25 cellular contexts compared by ENCODE assay signal in the genomic region with DNA sequence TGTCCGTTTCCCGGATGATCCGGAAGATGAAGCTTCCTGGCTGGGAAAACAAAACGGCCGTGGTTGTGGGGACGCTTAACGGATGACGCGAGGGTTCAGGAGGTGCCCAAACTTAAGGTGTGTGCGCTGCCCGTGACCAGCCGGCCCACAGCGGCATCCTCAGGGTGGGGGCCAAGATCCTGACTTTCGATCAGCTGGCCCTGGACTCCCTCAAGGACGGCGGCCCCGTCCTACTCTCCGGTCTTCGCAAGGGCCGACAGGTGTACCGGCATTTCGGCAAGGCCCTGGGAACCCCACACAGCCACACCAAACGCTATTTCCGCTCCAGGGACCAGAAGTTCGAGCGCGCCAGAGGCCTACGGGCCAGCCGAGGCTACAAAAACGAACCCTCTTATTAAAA. TPM values are rescaled to one million over a fixed set of nuclear protein-coding genes. Genes with fewer than 3 reads are reported as not detected.
"Had no signal": no experiment of that assay in that cellular context is flagged by ENCODE, and none has a peak within 500 bp of the region (broad histone marks: within the 10 kb centered on the region; RNA-seq: fewer than 3 reads in every experiment).

No MANE protein-coding gene starts in this region.

- H3K4me1 ChIP-seq: parathyroid adenoma had no signal

- H3K36me3 ChIP-seq: esophagus squamous epithelium, left ventricle myocardium inferior, neural progenitor cell, right lobe of liver, thyroid gland, uterus had no signal

- DNase-seq: cerebellar nuclear complex; effector memory CD8-positive, alpha-beta T cell; esophagus squamous epithelium; foreskin fibroblast; immature natural killer cell; left cardiac atrium; left ventricle myocardium inferior; naive thymus-derived CD4-positive, alpha-beta T cell; psoas muscle; retina; stimulated activated CD4-positive, alpha-beta T cell treated with anti-CD3 and anti-CD28 coated beads, Interleukin-2, amount 100 ng/mL, for 24 hours; stimulated activated CD4-positive, alpha-beta T cell treated with anti-CD3 and anti-CD28 coated beads, Interleukin-4, amount 100 ng/mL, for 4 hours; stimulated activated naive CD4-positive, alpha-beta T cell treated with Interleukin-2 at 50 U/mL for 16 hours; thyroid gland; uterus had no signal

- H3K9ac ChIP-seq: neural progenitor cell, parathyroid adenoma had no signal

- H3K79me2 ChIP-seq: parathyroid adenoma had no signal

- H3K9me3 ChIP-seq: esophagus squamous epithelium, left ventricle myocardium inferior, psoas muscle, right lobe of liver, thyroid gland, uterus had no signal

- ATAC-seq: effector memory CD8-positive, alpha-beta T cell; left cardiac atrium; naive thymus-derived CD4-positive, alpha-beta T cell; psoas muscle; right lobe of liver had no signal

- H3K27me3 ChIP-seq: esophagus squamous epithelium, right lobe of liver, thyroid gland, uterus had no signal

- H3K27ac ChIP-seq: esophagus squamous epithelium, left ventricle myocardium inferior, neural progenitor cell, parathyroid adenoma, psoas muscle, right lobe of liver, thyroid gland, uterus had no signal

- H3K4me2 ChIP-seq: neural progenitor cell had no signal

- H3K4me3 ChIP-seq: esophagus squamous epithelium, left ventricle myocardium inferior, neural progenitor cell, psoas muscle, right lobe of liver, thyroid gland, uterus had no signal

RNA-seq across cellular contexts. Expression of a gene that starts 1.1 kb away (rescaled TPM):
- total RNA-seq: epithelial cell of proximal tubule; esophagus squamous epithelium; left cardiac atrium; left ventricle myocardium inferior; lung microvascular endothelial cell; mesenteric fat pad; mononuclear cell; naive thymus-derived CD4-positive, alpha-beta T cell; omental fat pad; psoas muscle; right lobe of liver; skeletal muscle tissue; thyroid gland; uterus had no signal
- polyA plus RNA-seq: immature natural killer cell; keratinocyte; naive thymus-derived CD4-positive, alpha-beta T cell; psoas muscle had no signal
